In the genomic region with DNA sequence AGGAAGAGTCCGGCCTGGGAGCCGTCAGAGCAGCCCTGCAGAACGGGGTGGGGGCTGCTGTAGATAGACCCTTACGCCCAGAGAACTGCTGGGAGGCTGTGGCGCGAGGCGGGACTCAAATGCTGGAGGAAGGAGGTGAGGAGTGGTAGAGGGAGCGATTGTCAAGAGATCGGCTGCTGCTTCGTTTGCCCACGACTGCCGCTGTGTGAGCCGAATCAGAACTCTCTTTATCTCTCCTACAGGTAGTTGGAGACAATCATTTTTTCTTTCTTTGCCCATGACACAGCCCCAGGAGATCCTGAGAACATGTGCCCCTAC, we compare ENCODE assay signal across 1 cellular context.
A peak's percentile ranks its signal among the peaks of the same experiment; 100 is the strongest.
TF ChIP-seq lines count a peak whose summit lies in the region.

No MANE protein-coding gene starts in this region.

TF ChIP-seq in HEK293, 187 proteins besides CTCF, POLR2A, EP300 and RAD21 (continued from another document):
- TF ChIP-seq, protein P1, sequence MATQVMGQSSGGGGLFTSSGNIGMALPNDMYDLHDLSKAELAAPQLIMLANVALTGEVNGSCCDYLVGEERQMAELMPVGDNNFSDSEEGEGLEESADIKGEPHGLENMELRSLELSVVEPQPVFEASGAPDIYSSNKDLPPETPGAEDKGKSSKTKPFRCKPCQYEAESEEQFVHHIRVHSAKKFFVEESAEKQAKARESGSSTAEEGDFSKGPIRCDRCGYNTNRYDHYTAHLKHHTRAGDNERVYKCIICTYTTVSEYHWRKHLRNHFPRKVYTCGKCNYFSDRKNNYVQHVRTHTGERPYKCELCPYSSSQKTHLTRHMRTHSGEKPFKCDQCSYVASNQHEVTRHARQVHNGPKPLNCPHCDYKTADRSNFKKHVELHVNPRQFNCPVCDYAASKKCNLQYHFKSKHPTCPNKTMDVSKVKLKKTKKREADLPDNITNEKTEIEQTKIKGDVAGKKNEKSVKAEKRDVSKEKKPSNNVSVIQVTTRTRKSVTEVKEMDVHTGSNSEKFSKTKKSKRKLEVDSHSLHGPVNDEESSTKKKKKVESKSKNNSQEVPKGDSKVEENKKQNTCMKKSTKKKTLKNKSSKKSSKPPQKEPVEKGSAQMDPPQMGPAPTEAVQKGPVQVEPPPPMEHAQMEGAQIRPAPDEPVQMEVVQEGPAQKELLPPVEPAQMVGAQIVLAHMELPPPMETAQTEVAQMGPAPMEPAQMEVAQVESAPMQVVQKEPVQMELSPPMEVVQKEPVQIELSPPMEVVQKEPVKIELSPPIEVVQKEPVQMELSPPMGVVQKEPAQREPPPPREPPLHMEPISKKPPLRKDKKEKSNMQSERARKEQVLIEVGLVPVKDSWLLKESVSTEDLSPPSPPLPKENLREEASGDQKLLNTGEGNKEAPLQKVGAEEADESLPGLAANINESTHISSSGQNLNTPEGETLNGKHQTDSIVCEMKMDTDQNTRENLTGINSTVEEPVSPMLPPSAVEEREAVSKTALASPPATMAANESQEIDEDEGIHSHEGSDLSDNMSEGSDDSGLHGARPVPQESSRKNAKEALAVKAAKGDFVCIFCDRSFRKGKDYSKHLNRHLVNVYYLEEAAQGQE (tag by site-specific recombination; IDR thresholded peaks at IDR 0.05), result peak; percentile 34; the same call in 1 of the 2 replicates
- TF ChIP-seq YY1 (tag by site-specific recombination; IDR thresholded peaks at IDR 0.05) (no peak), SP2 (tag by site-specific recombination; IDR thresholded peaks at IDR 0.05) (peak; percentile 28; the same call in 1 of the 2 replicates)
TF ChIP-seq in HEK293: peak in this region for 7.
